In the genomic region with DNA sequence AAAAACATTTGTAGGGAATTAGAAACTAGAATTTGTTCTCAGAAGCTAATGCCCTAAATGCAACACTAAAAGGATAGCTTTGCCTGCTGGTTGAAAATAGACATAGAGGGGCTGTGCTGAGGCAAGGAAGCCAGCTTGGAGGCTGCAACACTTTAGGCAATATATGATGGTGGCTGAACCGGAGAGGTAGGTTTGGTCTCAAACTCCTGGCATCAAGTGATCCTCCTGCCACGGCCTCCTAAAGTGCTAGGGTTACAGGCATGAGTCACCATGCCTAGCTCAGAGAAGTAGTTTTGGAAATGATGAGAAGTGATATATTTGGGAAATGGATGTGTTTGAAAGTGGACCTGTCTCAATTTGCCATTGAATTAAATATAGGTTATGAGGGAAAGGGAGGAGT, we compare ENCODE assay signal across 2 cellular contexts.
TF ChIP-seq lines count a peak whose summit lies in the region.

No MANE protein-coding gene starts in this region.

TF ChIP-seq in HEK293, 187 proteins besides CTCF, POLR2A, EP300 and RAD21:
- TF ChIP-seq ZNF558 (tag by site-specific recombination; IDR thresholded peaks at IDR 0.05) = no peak
- 0 out of 2 replicates have a peak, but pooled peaks have one; percentile 16 for TF ChIP-seq ZNF629 (tag by site-specific recombination; IDR thresholded peaks at IDR 0.05)
- 0 out of 2 replicates have a peak, but pooled peaks have one; percentile 24 for TF ChIP-seq SP7 (tag by site-specific recombination; IDR thresholded peaks at IDR 0.05)

TF ChIP-seq in H1, 55 proteins besides CTCF, POLR2A, EP300 and RAD21:
- TF ChIP-seq TAF7 (optimal IDR thresholded peaks at IDR 0.05; ENCODE audit: borderline replicate concordance, low read depth, low read length) (no peak), CEBPB (IDR thresholded peaks at IDR 0.05; ENCODE audit: low read depth, low read length) (no peak), SP4 (IDR thresholded peaks at IDR 0.05; ENCODE audit: low read length) (no peak), RNF2 (IDR thresholded peaks at IDR 0.05; ENCODE audit: borderline replicate concordance, low read depth, low read length, missing control alignments, poor library complexity, severe bottlenecking) (no peak), KDM5A (IDR thresholded peaks at IDR 0.05; ENCODE audit: low read length) (no peak), TEAD4 (IDR thresholded peaks at IDR 0.05; ENCODE audit: low read depth, low read length) (no peak), GTF2F1 (IDR thresholded peaks at IDR 0.05; ENCODE audit: borderline replicate concordance, low read depth, low read length) (no peak), JUND (IDR thresholded peaks at IDR 0.05; ENCODE audit: low read length) (no peak), FOSL1 (IDR thresholded peaks at IDR 0.05; ENCODE audit: insufficient read depth, low read depth, low read length) (no peak), SIN3A (conservative IDR thresholded peaks at IDR 0.05 in 1 of 2, IDR thresholded peaks at IDR 0.05 in 1 of 2; ENCODE audit: low read depth in 1 of 2, low read length in 2 of 2) (no peak), TBP (IDR thresholded peaks at IDR 0.05; ENCODE audit: low read depth, low read length) (no peak), SP1 (IDR thresholded peaks at IDR 0.05; ENCODE audit: low read depth, low read length) (no peak), CHD1 (IDR thresholded peaks at IDR 0.05; ENCODE audit: low read depth, low read length) (no peak), NRF1 (IDR thresholded peaks at IDR 0.05; ENCODE audit: low read depth, low read length) (no peak), RFX5 (IDR thresholded peaks at IDR 0.05; ENCODE audit: borderline replicate concordance, low read depth, low read length) (no peak), CBX5 (IDR thresholded peaks at IDR 0.05; ENCODE audit: low read depth, low read length) (no peak)
